In genomic region chr11:18374956-18375355, GRCh38 we compare ENCODE assay signal across 16 cellular contexts. TPM values are rescaled to one million over a fixed set of nuclear protein-coding genes. Genes with fewer than 3 reads are reported as not detected.
DNase-seq lines count a peak whose midpoint lies in the region; ATAC-seq and TF ChIP-seq lines count a peak whose summit lies in the region.
"Had no signal": no experiment of that assay in that cellular context is flagged by ENCODE, and none has a peak within 500 bp of the region (broad histone marks: within the 10 kb centered on the region; RNA-seq: fewer than 3 reads in every experiment).

No MANE protein-coding gene starts in this region.

- TF ChIP-seq CTCF in neural crest cell (conservative IDR thresholded peaks at IDR 0.05): no peak

- H3K27ac Mint-ChIP-seq in neural crest cell (ENCODE audit: unreplicated experiment): peak overlapping the region; percentile 52
- peak overlapping the region; percentile 13 for H3K27ac Mint-ChIP-seq in stimulated activated memory B cell treated with anti-CD40 and anti-IgM and Interleukin-4, amounts not matched to agents 10 μg/mL and 1 μg/mL and 100 μg/mL, for 72 hours
- H3K27ac Mint-ChIP-seq: B cell; CD4-positive, alpha-beta T cell; H9 had no signal

- H3K9me3 Mint-ChIP-seq in neural crest cell: no peaks in the 10 kb centered on the region
- no peaks in the 10 kb centered on the region for H3K9me3 Mint-ChIP-seq in stimulated activated memory B cell treated with anti-CD40 and anti-IgM and Interleukin-4, amounts not matched to agents 10 μg/mL and 1 μg/mL and 100 μg/mL, for 72 hours
- H3K9me3 Mint-ChIP-seq: CD4-positive, alpha-beta T cell; H9 had no signal

- DNase-seq in NCI-H69 (lab: John Stamatoyannopoulos, UW) (peak; percentile 23), cerebellar cortex (ENCODE audit: low spot score) (peak; percentile 75), neural crest cell (ENCODE audit: low read depth, low spot score) (no peak), ecto neural progenitor cell (ENCODE audit: low spot score) (no peak)
- DNase-seq: Calu3; CD4-positive, alpha-beta T cell; DMS 273 treated with DMSO at 0.1 percent for 48 hours; GOT3; H9 had no signal

- H3K27me3 Mint-ChIP-seq in neural crest cell (ENCODE audit: low read depth): no peaks in the 10 kb centered on the region
- H3K27me3 Mint-ChIP-seq in stimulated activated memory B cell treated with anti-CD40 and anti-IgM and Interleukin-4, amounts not matched to agents 10 μg/mL and 1 μg/mL and 100 μg/mL, for 72 hours: no peaks in the 10 kb centered on the region
- H3K27me3 Mint-ChIP-seq: B cell; CD4-positive, alpha-beta T cell had no signal

- H3K4me1 Mint-ChIP-seq in neural crest cell: no peaks in the 10 kb centered on the region
- no peaks in the 10 kb centered on the region for H3K4me1 Mint-ChIP-seq in stimulated activated memory B cell treated with anti-CD40 and anti-IgM and Interleukin-4, amounts not matched to agents 10 μg/mL and 1 μg/mL and 100 μg/mL, for 72 hours
- H3K4me1 Mint-ChIP-seq: B cell, H9 had no signal

- no peaks in the 10 kb centered on the region for H3K36me3 Mint-ChIP-seq in neural crest cell (ENCODE audit: low read depth)
- H3K36me3 Mint-ChIP-seq in stimulated activated memory B cell treated with anti-CD40 and anti-IgM and Interleukin-4, amounts not matched to agents 10 μg/mL and 1 μg/mL and 100 μg/mL, for 72 hours: no peaks in the 10 kb centered on the region

- ATAC-seq in stimulated activated memory B cell treated with anti-CD40 and anti-IgM and Interleukin-4, amounts not matched to agents 10 μg/mL and 1 μg/mL and 100 μg/mL, for 72 hours: no peak
- ATAC-seq in HG02623 (IDR thresholded peaks at IDR 0.05; ENCODE audit: unreplicated experiment) (no peak), HG03342 (IDR thresholded peaks at IDR 0.05; ENCODE audit: unreplicated experiment) (no peak)
- ATAC-seq: GM12878, HepG2 had no signal

- H3K4me3 Mint-ChIP-seq in neural crest cell: no peak overlapping the region
- no peak overlapping the region for H3K4me3 Mint-ChIP-seq in stimulated activated memory B cell treated with anti-CD40 and anti-IgM and Interleukin-4, amounts not matched to agents 10 μg/mL and 1 μg/mL and 100 μg/mL, for 72 hours
- H3K4me3 Mint-ChIP-seq: B cell; CD4-positive, alpha-beta T cell; H9 had no signal

RNA-seq across cellular contexts. Expression of gene LDHA, which starts 19.4 kb away (rescaled TPM):
- 297 and 353 TPM in 2 replicates for total RNA-seq in neural crest cell

RNA-seq across cellular contexts. Expression of gene LDHC, which starts 37.2 kb away (rescaled TPM):
- 0.93 and 1.2 TPM in 2 replicates for total RNA-seq in neural crest cell
- total RNA-seq: B cell; Calu3; CD4-positive, alpha-beta T cell; Daoy; GM12878; HepG2 had no signal

RNA-seq across cellular contexts. Expression of gene GTF2H1, which starts 52.6 kb away (rescaled TPM):
- total RNA-seq in neural crest cell: 39.5 and 41.7 TPM in 2 replicates

RNA-seq across cellular contexts. Expression of gene HPS5, which starts 53.0 kb away (rescaled TPM):
- total RNA-seq in neural crest cell: 23.9 and 24.2 TPM in 2 replicates

Comparison
In these comparisons a context has a peak if more than half of its experiments do, and no peak if none do; other contexts are left out.
1. DNase-seq: peak in NCI-H69 (single experiment) and cerebellar cortex (single experiment); none in neural crest cell (single experiment) and ecto neural progenitor cell (single experiment).